ENCODE assay signal across 8 cellular contexts in genomic region chr19:52601974-52602366, GRCh38. TPM values are rescaled to one million over a fixed set of nuclear protein-coding genes. Genes with fewer than 3 reads are reported as not detected.
DNase-seq lines count a peak whose midpoint lies in the region; ATAC-seq, FAIRE-seq and TF ChIP-seq lines count a peak whose summit lies in the region.
"Not testable (repeated sequence)": the region's sequence is repeated elsewhere in the genome, so short reads cannot be mapped to it uniquely, and the experiment has no call there.

No MANE protein-coding gene starts in this region.

- H3K4me3 Mint-ChIP-seq in activated CD4-positive, alpha-beta memory T cell treated with anti-CD3 and anti-CD28 coated beads for 36 hours = peak overlapping the region; percentile 83

- POLR2A ChIA-PET in activated CD4-positive, alpha-beta memory T cell treated with anti-CD3 and anti-CD28 coated beads for 36 hours (lab: Charles Lee) = not testable (repeated sequence)

- intact Hi-C loops in activated CD4-positive, alpha-beta memory T cell treated with anti-CD3 and anti-CD28 coated beads for 36 hours (cut with micrococcal nuclease) = loop anchor here (2.0 kb wide), 4 partner anchors 31 to 75 kb away; partner anchors contain the start of genes ZNF701, ZNF808 and ZNF83
- intact Hi-C loops in left ventricle myocardium superior (cut with micrococcal nuclease) = not testable (repeated sequence)

- 55 to 67% (median 57%) methylated on average over 3 of the region's 3 CpGs for WGBS in small intestine, 3 donors

- H3K27ac Mint-ChIP-seq in activated CD4-positive, alpha-beta memory T cell treated with anti-CD3 and anti-CD28 coated beads for 36 hours = not testable (repeated sequence)

- H3K9me3 ChIP-seq in NT2/D1 (ENCODE audit: insufficient read depth, low read length); muscle layer of colon (ENCODE audit: low read length); small intestine (ENCODE audit: control insufficient read depth, low read depth): not testable (repeated sequence)

- peak; percentile 30 for TF ChIP-seq CTCF in AG09309 (IDR thresholded peaks at IDR 0.05; ENCODE audit: control insufficient read depth, insufficient read depth, low read depth, low read length, missing control alignments)
- TF ChIP-seq CTCF in coronary artery (IDR thresholded peaks at IDR 0.05) = not testable (repeated sequence)

- H3K4me1 Mint-ChIP-seq in activated CD4-positive, alpha-beta memory T cell treated with anti-CD3 and anti-CD28 coated beads for 36 hours (ENCODE audit: low read depth) = peaks cover 19% of the 10 kb centered on the region

- H3K4me1 ChIP-seq in NT2/D1 (ENCODE audit: insufficient read depth, insufficient read length); muscle layer of colon (ENCODE audit: insufficient read depth, low read length); small intestine (ENCODE audit: control insufficient read depth in 2 of 2, insufficient read depth in 1 of 2, low read depth in 1 of 2, low read length in 1 of 2): not testable (repeated sequence)

- peak; percentile 50 for ATAC-seq in left ventricle myocardium superior

- H3K36me3 ChIP-seq in H7 (replicated peaks; ENCODE audit: control insufficient read depth, insufficient read depth, low read length); muscle layer of colon (ENCODE audit: insufficient read depth, low read length); small intestine (ENCODE audit: control insufficient read depth in 2 of 2, insufficient read depth in 2 of 2, low read length in 2 of 2): not testable (repeated sequence)
- peaks cover 30% of the 10 kb centered on the region for H3K36me3 ChIP-seq in NT2/D1 (ENCODE audit: insufficient read depth, insufficient read length, low read length)

- H3K4me3 ChIP-seq in AG09309 (ENCODE audit: control insufficient read depth, low read depth, low read length) (peak overlapping the region; percentile 62), H7 (ENCODE audit: insufficient read depth, low read depth, low read length) (peak overlapping the region; percentile 62), NT2/D1 (ENCODE audit: insufficient read length, low read depth) (peak overlapping the region; percentile 70), coronary artery (peak overlapping the region; percentile 76), muscle layer of colon (ENCODE audit: low read depth in 1 of 2, low read length in 2 of 2) (peak overlapping the region; percentile 18 to 76), small intestine (ENCODE audit: low read depth in 1 of 2, low read length in 2 of 2) (peak overlapping the region; percentile 71 to 72)

- CTCF ChIA-PET in activated CD4-positive, alpha-beta memory T cell treated with anti-CD3 and anti-CD28 coated beads for 36 hours (lab: Charles Lee) = interaction anchor here (0.6 kb wide), 1 partner anchor 183 kb away, joined by 3 read pairs; no protein-coding TSS in a partner anchor

- not testable (repeated sequence) for DNase-seq in AG09309 (ENCODE audit: low read depth); NT2/D1 (ENCODE audit: low read depth, low spot score); coronary artery (ENCODE audit: low spot score); left ventricle myocardium superior; small intestine
- peak; percentile 47 for DNase-seq in H7
- DNase-seq in activated CD4-positive, alpha-beta memory T cell treated with anti-CD3 and anti-CD28 coated beads for 36 hours = peak; percentile 12

- not testable (repeated sequence) for FAIRE-seq in small intestine (lab: Jason Lieb, UNC)

- not testable (repeated sequence) for H3K27me3 ChIP-seq in H7 (ENCODE audit: control insufficient read depth, insufficient read depth, low read length); NT2/D1 (ENCODE audit: insufficient read depth, insufficient read length); muscle layer of colon (ENCODE audit: control insufficient read depth in 1 of 2, insufficient read depth in 2 of 2, low read length in 2 of 2); small intestine (ENCODE audit: control insufficient read depth in 2 of 2, insufficient read depth in 2 of 2, low read length in 2 of 2)

- H3K9ac ChIP-seq in NT2/D1 (ENCODE audit: insufficient read length, low read depth) = peak overlapping the region; percentile 87
- H3K9ac ChIP-seq in muscle layer of colon (ENCODE audit: low read length) = peak overlapping the region; percentile 39

- H3K36me3 Mint-ChIP-seq in activated CD4-positive, alpha-beta memory T cell treated with anti-CD3 and anti-CD28 coated beads for 36 hours = peaks cover 33% of the 10 kb centered on the region

- peaks cover 32% of the 10 kb centered on the region for H3K9me3 Mint-ChIP-seq in activated CD4-positive, alpha-beta memory T cell treated with anti-CD3 and anti-CD28 coated beads for 36 hours

- H3K27ac ChIP-seq in coronary artery = peak overlapping the region; percentile 45 to 90
- not testable (repeated sequence) for H3K27ac ChIP-seq in muscle layer of colon (ENCODE audit: low read depth, low read length); small intestine (ENCODE audit: low read depth in 1 of 2, low read length in 1 of 2)

- not testable (repeated sequence) for H3K27me3 Mint-ChIP-seq in activated CD4-positive, alpha-beta memory T cell treated with anti-CD3 and anti-CD28 coated beads for 36 hours

RNA-seq across cellular contexts. Expression of gene ZNF701, which starts 31.9 kb away (rescaled TPM):
- total RNA-seq in H7 (2014; rRNA removed; shearing (Covaris generic)) = 15.2 and 24.5 TPM in 2 replicates
- 10 to 100 TPM; 19.9 to 22.7 TPM for total RNA-seq in activated CD4-positive, alpha-beta memory T cell treated with anti-CD3 and anti-CD28 coated beads for 36 hours
- total RNA-seq in left ventricle myocardium superior = 18.2 TPM
- 1 to 10 TPM; 2.7 to 6.2 (median 4.7) TPM for polyA plus RNA-seq in small intestine

RNA-seq across cellular contexts. Expression of gene ZNF83, which starts 36.2 kb away (rescaled TPM):
- 16.5 and 35.1 TPM in 2 replicates for total RNA-seq in H7 (2014; rRNA removed; shearing (Covaris generic))
- 10 to 100 TPM; 28.7 to 31.2 TPM for total RNA-seq in activated CD4-positive, alpha-beta memory T cell treated with anti-CD3 and anti-CD28 coated beads for 36 hours
- 15.8 TPM for total RNA-seq in left ventricle myocardium superior
- 10 to 100 TPM in 1 of 3 donors, 1 to 10 TPM in 2; 4.3 to 15.4 (median 9.9) TPM for polyA plus RNA-seq in small intestine
